1 cellular context compared by ENCODE assay signal in genomic region chr14:70808023-70808401, GRCh38.
TF ChIP-seq lines count a peak whose summit lies in the region.

No MANE protein-coding gene starts in this region.

TF ChIP-seq in GM23338, 12 proteins besides CTCF, POLR2A, EP300 and RAD21 (continued from another document):
- TF ChIP-seq ZNF462 (CRISPR knock-in tag; IDR thresholded peaks at IDR 0.05) (no peak), NANOG (IDR thresholded peaks at IDR 0.05; ENCODE audit: borderline replicate concordance) (no peak), ETS1 (IDR thresholded peaks at IDR 0.05) (no peak), REST (IDR thresholded peaks at IDR 0.05; ENCODE audit: unreplicated experiment) (no peak), JUNB (IDR thresholded peaks at IDR 0.05; ENCODE audit: unreplicated experiment) (no peak), ZNF331 (CRISPR knock-in tag; IDR thresholded peaks at IDR 0.05; ENCODE audit: low read depth) (no peak), EZH2phosphoT487 (IDR thresholded peaks at IDR 0.05; ENCODE audit: unreplicated experiment) (no peak), STAT1 (IDR thresholded peaks at IDR 0.05; ENCODE audit: unreplicated experiment) (no peak)
